Comparison of ENCODE assay signal across 8 cellular contexts in genomic region chr22:42500164-42500835, GRCh38. TPM values are rescaled to one million over a fixed set of nuclear protein-coding genes. Genes with fewer than 3 reads are reported as not detected.
DNase-seq lines count a peak whose midpoint lies in the region; ATAC-seq and TF ChIP-seq lines count a peak whose summit lies in the region.

No MANE protein-coding gene starts in this region.

- peak overlapping the region in 2 of 4 donors; percentile 60 to 69 for H3K27ac ChIP-seq in tibial nerve

- DNase-seq in GM12864 (ENCODE audit: low read depth) (peak; percentile 35), RPMI8226 (peak; percentile 69), glomerular visceral epithelial cell (ENCODE audit: extremely low spot score) (peak; percentile 46), posterior vena cava (ENCODE audit: low spot score) (peak; percentile 96), tibial nerve (ENCODE audit: low spot score in 2 of 2) (peak; percentile 61 to 63), T1000 (lab: John Stamatoyannopoulos, UW) (no peak)
- peak; percentile 78 for DNase-seq in activated naive CD4-positive, alpha-beta T cell treated with anti-CD3 and anti-CD28 coated beads, Interleukin-2, amount 50 U/mL, for 16 hours

- H3K4me3 ChIP-seq in GM12864 (ENCODE audit: low read depth, low read length) (peak overlapping the region; percentile 23), tibial nerve (peak overlapping the region; percentile 34 to 53 (median 42))

- H3K36me3 ChIP-seq in tibial nerve, result no peaks in the 10 kb centered on the region

- peak; percentile 55 for ATAC-seq in HG02870 (IDR thresholded peaks at IDR 0.05; ENCODE audit: unreplicated experiment)

- peak in 1 of 2 donors; percentile 48 for TF ChIP-seq EP300 in tibial nerve (IDR thresholded peaks at IDR 0.05)

- H3K27me3 ChIP-seq in tibial nerve, result no peaks in the 10 kb centered on the region

- TF ChIP-seq CTCF in GM12864 (IDR thresholded peaks at IDR 0.05; ENCODE audit: low read depth, low read length, missing control alignments), result no peak
- TF ChIP-seq CTCF in tibial nerve (IDR thresholded peaks at IDR 0.05), result no peak

- no peaks in the 10 kb centered on the region for H3K9me3 ChIP-seq in tibial nerve

- WGBS in tibial nerve, 2 donors, result 0 to 3% methylated on average over 14 to 41 of the region's 55 CpGs

- H3K4me1 ChIP-seq in tibial nerve, result peaks cover 0 to 13% (median 7%) of the 10 kb centered on the region in 4 donors

- intact Hi-C loops in posterior vena cava (cut with DNase I), result no loop called here

- peak in 1 of 2 donors; percentile 45 for TF ChIP-seq POLR2A in tibial nerve (IDR thresholded peaks at IDR 0.05)

RNA-seq across cellular contexts. Expression of gene RRP7A, which starts 19.3 kb away (rescaled TPM):
- 10 to 100 TPM; 26.0 to 32.4 TPM for total RNA-seq in posterior vena cava
- total RNA-seq in tibial nerve, result 10 to 100 TPM; 25.7 to 37.8 (median 29.6) TPM

RNA-seq across cellular contexts. Expression of gene SERHL2, which starts 53.5 kb away (rescaled TPM):
- total RNA-seq in posterior vena cava, result 1 to 10 TPM; 1.3 to 2.0 TPM
- 10 to 100 TPM in 2 of 4 donors, 1 to 10 TPM in 2; 3.3 to 14.2 (median 10.8) TPM for total RNA-seq in tibial nerve
